ENCODE assay signal across 10 cellular contexts in the genomic region with DNA sequence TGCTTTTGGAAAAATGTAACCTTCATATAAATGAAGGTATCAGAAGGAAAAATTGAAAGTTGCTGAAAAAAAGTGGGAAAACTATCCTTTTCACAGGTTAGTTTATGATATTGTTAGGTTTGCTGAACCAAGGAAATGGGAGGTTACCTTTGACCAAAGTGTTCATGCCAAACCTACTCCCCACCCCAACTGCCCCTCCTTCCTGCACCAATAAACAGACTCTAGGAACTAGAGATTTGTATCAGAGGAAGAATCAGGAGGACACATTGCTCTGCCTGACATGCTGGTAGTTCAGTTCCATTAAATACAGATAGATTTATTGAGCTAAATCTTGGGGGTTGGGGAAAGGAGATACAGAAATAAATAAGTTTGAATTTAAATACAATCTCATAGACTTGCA. TPM values are rescaled to one million over a fixed set of nuclear protein-coding genes. Genes with fewer than 3 reads are reported as not detected.
"Had no signal": no experiment of that assay in that cellular context is flagged by ENCODE, and none has a peak within 500 bp of the region (broad histone marks: within the 10 kb centered on the region; RNA-seq: fewer than 3 reads in every experiment).

No MANE protein-coding gene starts in this region.

- H3K27ac ChIP-seq: HL-60 had no signal

- H3K4me1 ChIP-seq: HAP-1 had no signal

- H3K36me3 ChIP-seq: HAP-1 had no signal

- DNase-seq: GOT3, H7, HFFc6 had no signal

- H3K9me3 ChIP-seq: HAP-1 had no signal

- H3K4me3 ChIP-seq: HAP-1 had no signal

- ATAC-seq: HCT116, HepG2 had no signal

RNA-seq across cellular contexts. Expression of a gene that starts 18.2 kb away (rescaled TPM):
- total RNA-seq: H7, HepG2, HFFc6, HT1080 had no signal
- polyA plus RNA-seq: HepG2, IgD-negative memory B cell had no signal

RNA-seq across cellular contexts. Expression of a gene that starts 30.8 kb away (rescaled TPM):
- total RNA-seq: H4, H7, HepG2, HFFc6, HT1080 had no signal
- polyA plus RNA-seq: HepG2, IgD-negative memory B cell had no signal
